ENCODE assay signal across 31 cellular contexts in the genomic region with DNA sequence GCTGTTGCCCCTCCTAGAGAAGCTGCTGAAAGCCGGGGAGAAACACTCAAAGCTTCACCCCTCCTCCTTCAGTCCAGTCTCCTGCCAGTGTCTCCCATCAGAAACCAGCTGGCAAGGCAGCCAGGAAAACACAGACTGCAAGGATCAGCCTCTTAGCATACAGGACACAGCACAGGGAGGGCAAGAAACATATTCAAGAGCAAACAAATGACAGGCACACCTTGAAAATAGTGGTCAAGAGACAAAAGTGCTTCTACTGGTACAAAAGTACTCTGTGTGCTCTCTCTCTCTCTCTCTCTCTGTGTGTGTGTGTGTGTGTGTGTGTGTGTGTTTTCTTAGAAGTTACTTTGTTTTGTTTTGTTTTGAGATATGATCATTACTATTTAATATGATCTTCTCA.
"Had no signal": no experiment of that assay in that cellular context is flagged by ENCODE, and none has a peak within 500 bp of the region (broad histone marks: within the 10 kb centered on the region; RNA-seq: fewer than 3 reads in every experiment).

No MANE protein-coding gene starts in this region.

- H3K27ac Mint-ChIP-seq: activated naive CD4-positive, alpha-beta T cell treated with anti-CD3 and anti-CD28 coated beads for 36 hours; activated naive CD8-positive, alpha-beta T cell treated with anti-CD3 and anti-CD28 coated beads for 36 hours; activated T-helper 1 cell treated with anti-CD3 and anti-CD28 coated beads, Interleukin-12 subunit alpha, Interleukin-12 subunit beta, Interleukin-2, Interleukin-4 antibody, amounts not matched to agents 30 ng/mL and 10 ng/mL and 1 ng/mL, durations not matched to agents 14 hours and 24 hours and 36 hours; natural killer cell treated with Interleukin-12 subunit alpha and Interleukin-12 subunit beta and Interleukin-15 and Interleukin-18, amount 100 ng/mL, for 72 hours; stimulated activated naive CD8-positive, alpha-beta T cell treated with anti-CD3 and anti-CD28 coated beads, Interleukin-15, Interleukin-2, amounts not matched to agents 100 ng/mL and 50 ng/mL, for 24 hours had no signal

- H3K4me1 Mint-ChIP-seq: activated naive CD8-positive, alpha-beta T cell treated with anti-CD3 and anti-CD28 coated beads for 36 hours had no signal

- H3K36me3 ChIP-seq: adrenal gland, neutrophil, right lobe of liver, thoracic aorta, vagina, WERI-Rb-1 had no signal

- H3K27ac ChIP-seq: adrenal gland, neutrophil, right lobe of liver, thoracic aorta, vagina, WERI-Rb-1 had no signal

- H3K4me1 ChIP-seq: adrenal gland, right lobe of liver, vagina had no signal

- H3K36me3 Mint-ChIP-seq: activated naive CD8-positive, alpha-beta T cell treated with anti-CD3 and anti-CD28 coated beads for 36 hours; natural killer cell treated with Interleukin-12 subunit alpha and Interleukin-12 subunit beta and Interleukin-15 and Interleukin-18, amount 100 ng/mL, for 72 hours had no signal

- ATAC-seq: activated CD4-positive, CD25-positive, alpha-beta regulatory T cell treated with anti-CD3 and anti-CD28 coated beads, Interleukin-2, amount 50 U/mL, for 24 hours; esophagus mucosa; left lobe of liver; natural killer cell treated with Interleukin-12 subunit alpha and Interleukin-12 subunit beta and Interleukin-15 and Interleukin-18, amount 100 ng/mL, for 72 hours; right lobe of liver had no signal

- H3K9me3 Mint-ChIP-seq: activated naive CD4-positive, alpha-beta T cell treated with anti-CD3 and anti-CD28 coated beads for 36 hours; activated naive CD8-positive, alpha-beta T cell treated with anti-CD3 and anti-CD28 coated beads for 36 hours; activated T-helper 1 cell treated with anti-CD3 and anti-CD28 coated beads, Interleukin-12 subunit alpha, Interleukin-12 subunit beta, Interleukin-2, Interleukin-4 antibody, amounts not matched to agents 30 ng/mL and 10 ng/mL and 1 ng/mL, durations not matched to agents 14 hours and 24 hours and 36 hours; natural killer cell treated with Interleukin-12 subunit alpha and Interleukin-12 subunit beta and Interleukin-15 and Interleukin-18, amount 100 ng/mL, for 72 hours; stimulated activated naive CD8-positive, alpha-beta T cell treated with anti-CD3 and anti-CD28 coated beads, Interleukin-15, Interleukin-2, amounts not matched to agents 100 ng/mL and 50 ng/mL, for 24 hours had no signal

- H3K4me3 Mint-ChIP-seq: activated naive CD4-positive, alpha-beta T cell treated with anti-CD3 and anti-CD28 coated beads for 36 hours; activated naive CD8-positive, alpha-beta T cell treated with anti-CD3 and anti-CD28 coated beads for 36 hours; activated T-helper 1 cell treated with anti-CD3 and anti-CD28 coated beads, Interleukin-12 subunit alpha, Interleukin-12 subunit beta, Interleukin-2, Interleukin-4 antibody, amounts not matched to agents 30 ng/mL and 10 ng/mL and 1 ng/mL, durations not matched to agents 14 hours and 24 hours and 36 hours; natural killer cell treated with Interleukin-12 subunit alpha and Interleukin-12 subunit beta and Interleukin-15 and Interleukin-18, amount 100 ng/mL, for 72 hours; stimulated activated naive CD8-positive, alpha-beta T cell treated with anti-CD3 and anti-CD28 coated beads, Interleukin-15, Interleukin-2, amounts not matched to agents 100 ng/mL and 50 ng/mL, for 24 hours had no signal

- H3K4me3 ChIP-seq: adrenal gland, lung, right lobe of liver, thoracic aorta, vagina had no signal

- H3K9me3 ChIP-seq: adrenal gland, neutrophil, right lobe of liver, thoracic aorta, vagina had no signal

- DNase-seq: activated CD4-positive, alpha-beta T cell treated with anti-CD3 and anti-CD28 coated beads for 48 hours; activated CD4-positive, alpha-beta T cell treated with anti-CD3 and anti-CD28 coated beads, Interleukin-2, amount 50 U/mL, for 48 hours; activated CD8-positive, alpha-beta memory T cell treated with anti-CD3 and anti-CD28 coated beads, Interleukin-2, amount 50 U/mL, for 4 hours; activated effector memory CD4-positive, alpha-beta T cell treated with anti-CD3 and anti-CD28 coated beads, Interleukin-2, amount 50 U/mL, for 16 hours; activated naive CD4-positive, alpha-beta T cell treated with anti-CD3 and anti-CD28 coated beads for 36 hours; activated naive CD8-positive, alpha-beta T cell treated with anti-CD3 and anti-CD28 coated beads for 36 hours; activated T-cell treated with anti-CD3 and anti-CD28 coated beads, Interleukin-2, amount 50 U/mL, for 1 hour; adrenal gland; caudate nucleus; foreskin fibroblast; head of caudate nucleus; hypothalamus; mesendoderm; right lobe of liver; stimulated activated CD4-positive, alpha-beta T cell treated with anti-CD3 and anti-CD28 coated beads, Interleukin-12 subunit alpha, Interleukin-12 subunit beta, amount 100 ng/mL, for 4 hours; stimulated activated CD4-positive, alpha-beta T cell treated with anti-CD3 and anti-CD28 coated beads, Interleukin-4, amount 100 ng/mL, for 1 hour; T-helper 9 cell; trophoblast cell; WERI-Rb-1 had no signal

- FAIRE-seq: astrocyte, TTC549 had no signal

- H3K27me3 ChIP-seq: adrenal gland, neutrophil, right lobe of liver, vagina had no signal
